In genomic region chr14:96698846-96699543, GRCh38 we compare ENCODE assay signal across 11 cellular contexts.
DNase-seq lines count a peak whose midpoint lies in the region; ATAC-seq, FAIRE-seq and TF ChIP-seq lines count a peak whose summit lies in the region.
"Had no signal": no experiment of that assay in that cellular context is flagged by ENCODE, and none has a peak within 500 bp of the region (broad histone marks: within the 10 kb centered on the region; RNA-seq: fewer than 3 reads in every experiment).

No MANE protein-coding gene starts in this region.

- FAIRE-seq in GM18507 (lab: Jason Lieb, UNC) (peak; percentile 64), HTR-8/SVneo (lab: Jason Lieb, UNC) (no peak)

- DNase-seq in A673 (ENCODE audit: low spot score): no peak
- DNase-seq in GM18507 (ENCODE audit: extremely low spot score, insufficient read length, low read depth): peak; percentile 35
- peak; percentile 39 for DNase-seq in activated CD4-positive, alpha-beta memory T cell treated with anti-CD3 and anti-CD28 coated beads, Interleukin-2, amount 10 ng/mL, durations not matched to agents 7 days and 5 days
- no peak for DNase-seq in NCI-H2029 treated with DMSO at 0.1 percent for 48 hours (lab: John Stamatoyannopoulos, UW)
- DNase-seq in Ammon's horn (ENCODE audit: low spot score): no peak
- no peak for DNase-seq in HK-2 (ENCODE audit: unreplicated experiment)
- DNase-seq in HTR-8/SVneo (ENCODE audit: insufficient read length, low spot score): no peak
- DNase-seq: NCI-H748 treated with DMSO at 0.1 percent for 48 hours had no signal

- H3K4me1 Mint-ChIP-seq in activated CD4-positive, alpha-beta memory T cell treated with anti-CD3 and anti-CD28 coated beads, Interleukin-2, amount 10 ng/mL, durations not matched to agents 7 days and 5 days: no peaks in the 10 kb centered on the region
- H3K4me1 Mint-ChIP-seq: activated naive CD4-positive, alpha-beta T cell treated with anti-CD3 and anti-CD28 coated beads, Interleukin-2, amount 50 U/mL, for 24 hours had no signal

- H3K4me1 ChIP-seq in A673 (ENCODE audit: insufficient read depth, low read length, poor library complexity, severe bottlenecking): no peaks in the 10 kb centered on the region
- H3K4me1 ChIP-seq: BLaER1 had no signal

- no peak overlapping the region for H3K27ac Mint-ChIP-seq in activated CD4-positive, alpha-beta memory T cell treated with anti-CD3 and anti-CD28 coated beads, Interleukin-2, amount 10 ng/mL, durations not matched to agents 7 days and 5 days
- H3K27ac Mint-ChIP-seq: activated naive CD4-positive, alpha-beta T cell treated with anti-CD3 and anti-CD28 coated beads, Interleukin-2, amount 50 U/mL, for 24 hours had no signal

- no peaks in the 10 kb centered on the region for H3K36me3 Mint-ChIP-seq in activated CD4-positive, alpha-beta memory T cell treated with anti-CD3 and anti-CD28 coated beads, Interleukin-2, amount 10 ng/mL, durations not matched to agents 7 days and 5 days (ENCODE audit: low read depth)
- H3K36me3 Mint-ChIP-seq: activated naive CD4-positive, alpha-beta T cell treated with anti-CD3 and anti-CD28 coated beads, Interleukin-2, amount 50 U/mL, for 24 hours had no signal

- H3K9me3 Mint-ChIP-seq in activated CD4-positive, alpha-beta memory T cell treated with anti-CD3 and anti-CD28 coated beads, Interleukin-2, amount 10 ng/mL, durations not matched to agents 7 days and 5 days: no peaks in the 10 kb centered on the region
- H3K9me3 Mint-ChIP-seq: activated naive CD4-positive, alpha-beta T cell treated with anti-CD3 and anti-CD28 coated beads, Interleukin-2, amount 50 U/mL, for 24 hours had no signal

- peaks cover 5% of the 10 kb centered on the region for H3K27me3 Mint-ChIP-seq in activated CD4-positive, alpha-beta memory T cell treated with anti-CD3 and anti-CD28 coated beads, Interleukin-2, amount 10 ng/mL, durations not matched to agents 7 days and 5 days

- peak; percentile 47 for ATAC-seq in HG03025 (IDR thresholded peaks at IDR 0.05; ENCODE audit: low FRiP score, unreplicated experiment)

- no peaks in the 10 kb centered on the region for H3K27me3 ChIP-seq in A673 (replicated peaks; ENCODE audit: insufficient read depth, low read depth, low read length, poor library complexity)
- H3K27me3 ChIP-seq: BLaER1 had no signal

- H3K4me3 Mint-ChIP-seq in activated CD4-positive, alpha-beta memory T cell treated with anti-CD3 and anti-CD28 coated beads, Interleukin-2, amount 10 ng/mL, durations not matched to agents 7 days and 5 days: no peak overlapping the region
- H3K4me3 Mint-ChIP-seq: activated naive CD4-positive, alpha-beta T cell treated with anti-CD3 and anti-CD28 coated beads, Interleukin-2, amount 50 U/mL, for 24 hours had no signal

- intact Hi-C loops in A673 (cut with micrococcal nuclease; ENCODE audit: unreplicated experiment): no loop called here

- no peaks in the 10 kb centered on the region for H3K9me3 ChIP-seq in A673 (ENCODE audit: low read depth, low read length, poor library complexity, severe bottlenecking)
- H3K9me3 ChIP-seq: BLaER1 had no signal

- H3K27ac ChIP-seq in A673 (ENCODE audit: low read depth, low read length, poor library complexity, severe bottlenecking): no peak overlapping the region
- H3K27ac ChIP-seq: BLaER1 had no signal

- H3K4me3 ChIP-seq in A673 (ENCODE audit: low read depth, low read length, poor library complexity, severe bottlenecking): no peak overlapping the region
- H3K4me3 ChIP-seq: BLaER1 had no signal

- BruUV-seq in A673 (replicated peaks; lab: Mats Ljungman, UMichigan): no TSS peak

- peak; percentile 39 for TF ChIP-seq CTCF in A673 (conservative IDR thresholded peaks at IDR 0.05; ENCODE audit: low read depth, low read length)

- H3K36me3 ChIP-seq in A673 (ENCODE audit: insufficient read depth, low read length, poor library complexity, severe bottlenecking): no peaks in the 10 kb centered on the region
- H3K36me3 ChIP-seq: BLaER1 had no signal

- CTCF ChIA-PET in A673 (lab: Charles Lee): no interaction called here
- CTCF ChIA-PET in activated CD4-positive, alpha-beta memory T cell treated with anti-CD3 and anti-CD28 coated beads, Interleukin-2, amount 10 ng/mL, durations not matched to agents 7 days and 5 days (lab: Charles Lee): interaction anchor here (0.7 to 1.4 kb wide), 4 partner anchors 37 to 154 kb away, joined by 3 to 13 read pairs (median 4); no protein-coding TSS in a partner anchor

- POLR2A ChIA-PET in A673 (lab: Charles Lee; ENCODE audit: low non-redundant PET): no interaction called here
- POLR2A ChIA-PET in activated CD4-positive, alpha-beta memory T cell treated with anti-CD3 and anti-CD28 coated beads, Interleukin-2, amount 10 ng/mL, durations not matched to agents 7 days and 5 days (lab: Charles Lee): no interaction called here

Comparison
In these comparisons a context has a peak if more than half of its experiments do, and no peak if none do; other contexts are left out.
1. DNase-seq: peak in GM18507 (single experiment) and activated CD4-positive, alpha-beta memory T cell treated with anti-CD3 and anti-CD28 coated beads, Interleukin-2, amount 10 ng/mL, durations not matched to agents 7 days and 5 days (single experiment); none in A673 (single experiment), NCI-H2029 treated with DMSO at 0.1 percent for 48 hours (single experiment), Ammon's horn (single experiment), HK-2 (single experiment) and HTR-8/SVneo (single experiment).